12 cellular contexts compared by ENCODE assay signal in genomic region chr4:151322565-151322964, GRCh38. TPM values are rescaled to one million over a fixed set of nuclear protein-coding genes. Genes with fewer than 3 reads are reported as not detected.
DNase-seq lines count a peak whose midpoint lies in the region; ATAC-seq and TF ChIP-seq lines count a peak whose summit lies in the region.
"Had no signal": no experiment of that assay in that cellular context is flagged by ENCODE, and none has a peak within 500 bp of the region (broad histone marks: within the 10 kb centered on the region; RNA-seq: fewer than 3 reads in every experiment).

No MANE protein-coding gene starts in this region.

- DNase-seq in breast epithelium (ENCODE audit: low spot score in 2 of 2): peak in 1 of 2 donors; percentile 60
- peak; percentile 27 for DNase-seq in iris pigment epithelial cell (ENCODE audit: low read depth)
- DNase-seq in suprapubic skin (ENCODE audit: low spot score in 2 of 2): no peak
- no peak for DNase-seq in NCI-H2171 (lab: John Stamatoyannopoulos, UW)
- no peak for DNase-seq in neuronal stem cell (ENCODE audit: low spot score)
- no peak for DNase-seq in GM13976 (ENCODE audit: low spot score)
- DNase-seq: COR-L47, cortex of kidney, NCI-H345, SHP77 treated with DMSO at 0.1 percent for 48 hours had no signal

- no peak for TF ChIP-seq CTCF in breast epithelium (IDR thresholded peaks at IDR 0.05)
- no peak for TF ChIP-seq CTCF in suprapubic skin (IDR thresholded peaks at IDR 0.05)
- TF ChIP-seq CTCF in GM13976 (IDR thresholded peaks at IDR 0.05; ENCODE audit: borderline replicate concordance, control extremely low read depth, extremely low read depth, insufficient read depth, missing control alignments): no peak

- H2BK12ac ChIP-seq in neuronal stem cell (ENCODE audit: low read length): no peak overlapping the region

- no peak overlapping the region for H3K14ac ChIP-seq in neuronal stem cell (ENCODE audit: low read length)

- in situ Hi-C loops in GM13976 (cut with MboI; ENCODE audit: low sequenced_read_pairs, unreplicated experiment): no loop called here

- H3K4me3 ChIP-seq in HUES64 (ENCODE audit: low read length) (peak overlapping the region; percentile 94; the same call in 1 of the 2 replicates), breast epithelium (peak overlapping the region in 2 of 3 donors; percentile 85 to 86), suprapubic skin (peak overlapping the region; percentile 24), neuronal stem cell (ENCODE audit: low read length in 2 of 2) (peak overlapping the region in 1 of 2 donors; percentile 84)

- H3K4me1 ChIP-seq in HUES64 (ENCODE audit: insufficient read depth, low read length): peaks cover 27% of the 10 kb centered on the region
- no peaks in the 10 kb centered on the region for H3K4me1 ChIP-seq in breast epithelium
- peaks cover 39% of the 10 kb centered on the region for H3K4me1 ChIP-seq in suprapubic skin
- H3K4me1 ChIP-seq in neuronal stem cell (ENCODE audit: control insufficient read depth in 2 of 2, insufficient read depth in 1 of 2, low read depth in 1 of 2, low read length in 2 of 2): peaks cover 2 to 8% of the 10 kb centered on the region in 2 donors

- no peak for TF ChIP-seq EP300 in suprapubic skin (IDR thresholded peaks at IDR 0.05)

- no peak overlapping the region for H3K4me2 ChIP-seq in neuronal stem cell (ENCODE audit: insufficient read depth, low read length, poor library complexity, severe bottlenecking)

- H4K91ac ChIP-seq in neuronal stem cell (ENCODE audit: low read depth, low read length, poor library complexity): no peak overlapping the region

- H3K36me3 ChIP-seq in HUES64 (ENCODE audit: insufficient read depth, low read length) (peaks cover 2% of the 10 kb centered on the region; the same call in 1 of the 2 replicates), breast epithelium (no peaks in the 10 kb centered on the region), suprapubic skin (no peaks in the 10 kb centered on the region), neuronal stem cell (replicated peaks in 1 of 2; ENCODE audit: control insufficient read depth in 2 of 2, insufficient read depth in 2 of 2, low read length in 2 of 2) (peaks cover 0 to 12% of the 10 kb centered on the region in 2 donors)

- no peak overlapping the region for H2BK5ac ChIP-seq in neuronal stem cell (ENCODE audit: low read length)

- no peak overlapping the region for H4K8ac ChIP-seq in neuronal stem cell (ENCODE audit: low read depth, low read length)

- peaks cover 2% of the 10 kb centered on the region for H3K79me1 ChIP-seq in neuronal stem cell (ENCODE audit: low read depth, low read length)

- H3K27ac ChIP-seq in HUES64 (ENCODE audit: low read depth, low read length) (no peak overlapping the region), breast epithelium (peak overlapping the region in 1 of 2 donors; percentile 95), suprapubic skin (peak overlapping the region; percentile 26), neuronal stem cell (replicated peaks; ENCODE audit: low read length) (no peak overlapping the region)

- intact Hi-C loops in breast epithelium (cut with DNase I; ENCODE audit: low total_unique reads): no loop called here

- TF ChIP-seq POLR2A in breast epithelium (IDR thresholded peaks at IDR 0.05) (no peak), suprapubic skin (IDR thresholded peaks at IDR 0.05) (no peak)

- H3K9me3 ChIP-seq in HUES64 (ENCODE audit: insufficient read depth, low read depth, low read length) (no peaks in the 10 kb centered on the region), breast epithelium (no peaks in the 10 kb centered on the region), suprapubic skin (no peaks in the 10 kb centered on the region), neuronal stem cell (replicated peaks in 1 of 2; ENCODE audit: control insufficient read depth in 2 of 2, insufficient read depth in 1 of 2, low read depth in 1 of 2, low read length in 2 of 2) (no peaks in the 10 kb centered on the region)

- no peaks in the 10 kb centered on the region; the same call in 1 of the 2 replicates for H3K27me3 ChIP-seq in HUES64 (ENCODE audit: insufficient read depth, low read length)
- H3K27me3 ChIP-seq in breast epithelium: no peaks in the 10 kb centered on the region
- H3K27me3 ChIP-seq in suprapubic skin: no peaks in the 10 kb centered on the region
- no peaks in the 10 kb centered on the region for H3K27me3 ChIP-seq in neuronal stem cell (ENCODE audit: control insufficient read depth in 3 of 3, insufficient read depth in 3 of 3, low read depth in 1 of 3, low read length in 3 of 3)

- H2AFZ ChIP-seq in neuronal stem cell (ENCODE audit: low read length): no peak overlapping the region

- no peak overlapping the region for H3K4ac ChIP-seq in neuronal stem cell (ENCODE audit: low read length)

- no peak overlapping the region for H2AK5ac ChIP-seq in neuronal stem cell (ENCODE audit: low read depth, low read length)

- H2BK120ac ChIP-seq in neuronal stem cell (ENCODE audit: low read depth, low read length): no peak overlapping the region

- no peak overlapping the region for H3K23ac ChIP-seq in neuronal stem cell (ENCODE audit: low read depth, low read length, poor library complexity)

- no peak for ATAC-seq in GM21390 (IDR thresholded peaks at IDR 0.05; ENCODE audit: unreplicated experiment)

- H3K18ac ChIP-seq in neuronal stem cell (ENCODE audit: low read length): no peak overlapping the region

- H3K9ac ChIP-seq in HUES64 (ENCODE audit: low read depth, low read length): no peak overlapping the region
- no peak overlapping the region for H3K9ac ChIP-seq in neuronal stem cell (ENCODE audit: low read depth, low read length, poor library complexity)

- no peak overlapping the region for H2BK15ac ChIP-seq in neuronal stem cell (ENCODE audit: low read length)

RNA-seq across cellular contexts. Expression of gene SH3D19, which starts 2.8 kb away (rescaled TPM):
- polyA plus RNA-seq in HUES64 (2013, experiment 1 of 2): 29.1 TPM
- polyA plus RNA-seq in HUES64 (2013, experiment 2 of 2): 32.6 TPM
- 100 to 1,000 TPM in 2 of 3 donors, 10 to 100 TPM in 1; 82.9 to 297 (median 113) TPM for total RNA-seq in breast epithelium
- 100 to 1,000 TPM in 1 of 4 donors, 10 to 100 TPM in 3; 54.4 to 148 (median 79.1) TPM for total RNA-seq in suprapubic skin
- 10.7 TPM for polyA plus RNA-seq in neuronal stem cell (2013, experiment 1 of 2)
- 11.0 TPM for polyA plus RNA-seq in neuronal stem cell (2013, experiment 2 of 2)

RNA-seq across cellular contexts. Expression of gene PRSS48, which starts 45.6 kb away (rescaled TPM):
- polyA plus RNA-seq in HUES64 (2013, experiment 1 of 2): not detected
- polyA plus RNA-seq in HUES64 (2013, experiment 2 of 2): not detected
- total RNA-seq in breast epithelium: not detected
- not detected for total RNA-seq in suprapubic skin
- not detected for polyA plus RNA-seq in neuronal stem cell (2013, experiment 1 of 2)
- polyA plus RNA-seq in neuronal stem cell (2013, experiment 2 of 2): not detected
